18 cellular contexts compared by ENCODE assay signal in genomic region chr16:4239020-4239419, GRCh38. TPM values are rescaled to one million over a fixed set of nuclear protein-coding genes. Genes with fewer than 3 reads are reported as not detected.
DNase-seq lines count a peak whose midpoint lies in the region; ATAC-seq, FAIRE-seq and TF ChIP-seq lines count a peak whose summit lies in the region.
"Had no signal": no experiment of that assay in that cellular context is flagged by ENCODE, and none has a peak within 500 bp of the region (broad histone marks: within the 10 kb centered on the region; RNA-seq: fewer than 3 reads in every experiment).

No MANE protein-coding gene starts in this region.

- peak overlapping the region; percentile 47 for H3K4me2 ChIP-seq in endothelial cell of umbilical vein (ENCODE audit: insufficient read depth, low read length)

- peak overlapping the region; percentile 87 for H2AFZ ChIP-seq in endothelial cell of umbilical vein (ENCODE audit: low read depth, low read length)

- H3K4me1 Mint-ChIP-seq in activated CD4-positive, alpha-beta T cell treated with anti-CD3 and anti-CD28 coated beads for 36 hours: no peaks in the 10 kb centered on the region
- H3K4me1 Mint-ChIP-seq: activated naive CD4-positive, alpha-beta T cell treated with anti-CD3 and anti-CD28 coated beads, Interleukin-2, amount 10 ng/mL, durations not matched to agents 7 days and 5 days; T-cell had no signal

- TF ChIP-seq CTCF in endothelial cell of umbilical vein (IDR thresholded peaks at IDR 0.05; ENCODE audit: extremely low read depth in 1 of 2, insufficient read depth in 1 of 2, low read depth in 1 of 2, low read length in 2 of 2): no peak
- TF ChIP-seq CTCF in lower lobe of right lung (IDR thresholded peaks at IDR 0.05): no peak

- no TSS peak for BruUV-seq in endothelial cell of umbilical vein (replicated peaks; lab: Mats Ljungman, UMichigan)

- H3K4me3 ChIP-seq in endothelial cell of umbilical vein (replicated peaks in 1 of 3; ENCODE audit: insufficient read depth in 1 of 3, low read depth in 1 of 3, low read length in 3 of 3) (peak overlapping the region in 2 of 3 experiments; percentile 16 to 17), lower lobe of right lung (peak overlapping the region; percentile 41), subcutaneous abdominal adipose tissue (ENCODE audit: low read depth in 1 of 5, low read length in 5 of 5) (peak overlapping the region in 4 of 5 donors; percentile 1 to 65 (median 56))

- H3K9ac ChIP-seq in endothelial cell of umbilical vein (replicated peaks; ENCODE audit: extremely low read depth, insufficient read depth, low read length) (no peak overlapping the region), subcutaneous abdominal adipose tissue (ENCODE audit: low read length in 5 of 5) (peak overlapping the region in 2 of 5 donors; percentile 48 to 49)

- no peak overlapping the region for H3K4me3 Mint-ChIP-seq in activated CD4-positive, alpha-beta T cell treated with anti-CD3 and anti-CD28 coated beads for 36 hours
- H3K4me3 Mint-ChIP-seq: activated CD8-positive, alpha-beta T cell treated with anti-CD3 and anti-CD28 coated beads, Interleukin-2, amount 10 ng/mL, durations not matched to agents 7 days and 5 days; activated naive CD4-positive, alpha-beta T cell treated with anti-CD3 and anti-CD28 coated beads, Interleukin-2, amount 10 ng/mL, durations not matched to agents 7 days and 5 days; activated T-cell treated with anti-CD3 and anti-CD28 coated beads, Interleukin-2, amount 50 U/mL, for 4 hours; naive thymus-derived CD4-positive, alpha-beta T cell; T-cell; WTC11 had no signal

- DNase-seq in KBM-7 (peak; percentile 25), endothelial cell of umbilical vein (ENCODE audit: low read depth, low spot score) (peak; percentile 37), lower lobe of right lung (no peak), T-helper 2 cell (no peak), posterior cingulate gyrus (no peak)
- DNase-seq in activated CD4-positive, alpha-beta T cell treated with anti-CD3 and anti-CD28 coated beads for 36 hours: no peak
- DNase-seq: activated CD8-positive, alpha-beta T cell treated with anti-CD3 and anti-CD28 coated beads, Interleukin-2, amount 10 ng/mL, durations not matched to agents 7 days and 5 days; activated naive CD4-positive, alpha-beta T cell treated with anti-CD3 and anti-CD28 coated beads, Interleukin-2, amount 10 ng/mL, durations not matched to agents 7 days and 5 days; activated T-cell treated with anti-CD3 and anti-CD28 coated beads, Interleukin-2, amount 50 U/mL, for 4 hours; aorta; mesenchymal stem cell; naive thymus-derived CD4-positive, alpha-beta T cell; NCI-H2029; NCI-H510A; stimulated activated CD8-positive, alpha-beta memory T cell treated with anti-CD3 and anti-CD28 coated beads, Interleukin-4, amount 100 ng/mL, for 48 hours; T-cell had no signal

- TF ChIP-seq POLR2A in endothelial cell of umbilical vein (IDR thresholded peaks at IDR 0.05; ENCODE audit: low read depth, low read length): no peak

- POLR2A ChIA-PET in endothelial cell of umbilical vein (lab: Charles Lee): no interaction called here
- POLR2A ChIA-PET in activated CD4-positive, alpha-beta T cell treated with anti-CD3 and anti-CD28 coated beads for 36 hours (lab: Charles Lee): no interaction called here

- no peaks in the 10 kb centered on the region for H3K79me2 ChIP-seq in endothelial cell of umbilical vein (ENCODE audit: control insufficient read depth, insufficient read depth, low read length)

- H3K4me1 ChIP-seq in endothelial cell of umbilical vein (ENCODE audit: control insufficient read depth, extremely low read depth, insufficient read depth, low read length) (peaks cover 7% of the 10 kb centered on the region), lower lobe of right lung (no peaks in the 10 kb centered on the region), subcutaneous abdominal adipose tissue (ENCODE audit: control insufficient read depth in 5 of 5, insufficient read depth in 5 of 5, low read length in 5 of 5) (peaks cover 0 to 12% (median 0%) of the 10 kb centered on the region in 5 donors)

- H3K36me3 Mint-ChIP-seq in activated CD4-positive, alpha-beta T cell treated with anti-CD3 and anti-CD28 coated beads for 36 hours (ENCODE audit: low read depth): no peaks in the 10 kb centered on the region
- H3K36me3 Mint-ChIP-seq: activated naive CD4-positive, alpha-beta T cell treated with anti-CD3 and anti-CD28 coated beads, Interleukin-2, amount 10 ng/mL, durations not matched to agents 7 days and 5 days; T-cell had no signal

- H3K27me3 ChIP-seq in endothelial cell of umbilical vein (ENCODE audit: control insufficient read depth in 2 of 2, insufficient read depth in 2 of 2, low read length in 2 of 2) (no peaks in the 10 kb centered on the region), lower lobe of right lung (ENCODE audit: low read depth) (peaks cover 8% of the 10 kb centered on the region), subcutaneous abdominal adipose tissue (ENCODE audit: control insufficient read depth in 5 of 5, insufficient read depth in 4 of 5, low read length in 5 of 5) (peaks cover 8 to 12% (median 10%) of the 10 kb centered on the region in 5 donors)

- no peak for ATAC-seq in lower lobe of right lung
- ATAC-seq in activated CD4-positive, alpha-beta T cell treated with anti-CD3 and anti-CD28 coated beads for 36 hours: no peak
- ATAC-seq: activated CD8-positive, alpha-beta T cell treated with anti-CD3 and anti-CD28 coated beads, Interleukin-2, amount 10 ng/mL, durations not matched to agents 7 days and 5 days; activated T-cell treated with anti-CD3 and anti-CD28 coated beads, Interleukin-2, amount 50 U/mL, for 4 hours; naive thymus-derived CD4-positive, alpha-beta T cell; T-cell; WTC11 had no signal

- CTCF ChIA-PET in endothelial cell of umbilical vein (lab: Charles Lee): interaction anchor here (1.0 to 2.3 kb wide), 5 partner anchors 10 to 256 kb away, joined by 3 to 14 read pairs (median 7); no protein-coding TSS in a partner anchor
- CTCF ChIA-PET in activated CD4-positive, alpha-beta T cell treated with anti-CD3 and anti-CD28 coated beads for 36 hours (lab: Charles Lee): interaction anchor here (0.5 to 2.0 kb wide), 2 partner anchors 14 to 18 kb away, joined by 4 to 5 read pairs; no protein-coding TSS in a partner anchor

- in situ Hi-C loops in KBM-7 (cut with MboI; ENCODE audit: low pct_unique_long_range_greater_than_20kb, low sequenced_read_pairs): no loop called here

- no peak overlapping the region for H3K27ac ChIP-seq in endothelial cell of umbilical vein (ENCODE audit: insufficient read depth, low read depth, low read length)
- H3K27ac ChIP-seq in lower lobe of right lung: no peak overlapping the region
- H3K27ac ChIP-seq in subcutaneous abdominal adipose tissue (ENCODE audit: low read depth, low read length): no peak overlapping the region

- no peaks in the 10 kb centered on the region for H4K20me1 ChIP-seq in endothelial cell of umbilical vein (replicated peaks; ENCODE audit: control insufficient read depth, extremely low read depth, insufficient read depth, low read length)

- H3K36me3 ChIP-seq in endothelial cell of umbilical vein (ENCODE audit: control insufficient read depth in 2 of 2, extremely low read depth in 1 of 2, insufficient read depth in 2 of 2, low read length in 2 of 2): no peaks in the 10 kb centered on the region
- no peaks in the 10 kb centered on the region for H3K36me3 ChIP-seq in lower lobe of right lung
- no peaks in the 10 kb centered on the region for H3K36me3 ChIP-seq in subcutaneous abdominal adipose tissue (ENCODE audit: control insufficient read depth in 5 of 5, insufficient read depth in 5 of 5, low read length in 5 of 5)

- H3K9me3 ChIP-seq in endothelial cell of umbilical vein (replicated peaks; ENCODE audit: control insufficient read depth, insufficient read depth, low read length) (no peaks in the 10 kb centered on the region), lower lobe of right lung (no peaks in the 10 kb centered on the region), subcutaneous abdominal adipose tissue (ENCODE audit: control insufficient read depth in 5 of 5, low read length in 5 of 5) (no peaks in the 10 kb centered on the region)

- no peaks in the 10 kb centered on the region for H3K9me3 Mint-ChIP-seq in activated CD4-positive, alpha-beta T cell treated with anti-CD3 and anti-CD28 coated beads for 36 hours (ENCODE audit: low read depth)
- H3K9me3 Mint-ChIP-seq: activated naive CD4-positive, alpha-beta T cell treated with anti-CD3 and anti-CD28 coated beads, Interleukin-2, amount 10 ng/mL, durations not matched to agents 7 days and 5 days; activated T-cell treated with anti-CD3 and anti-CD28 coated beads, Interleukin-2, amount 50 U/mL, for 4 hours; T-cell had no signal

- H3K27me3 Mint-ChIP-seq in activated CD4-positive, alpha-beta T cell treated with anti-CD3 and anti-CD28 coated beads for 36 hours: peaks cover 2% of the 10 kb centered on the region

- FAIRE-seq in endothelial cell of umbilical vein (lab: Jason Lieb, UNC): peak; percentile 55

- no peaks in the 10 kb centered on the region for H3K9me1 ChIP-seq in endothelial cell of umbilical vein (replicated peaks; ENCODE audit: control insufficient read depth, extremely low read depth, insufficient read depth, low read length)

- intact Hi-C loops in endothelial cell of umbilical vein (cut with micrococcal nuclease): no loop called here
- intact Hi-C loops in lower lobe of right lung (cut with DNase I): no loop called here
- intact Hi-C loops in activated CD4-positive, alpha-beta T cell treated with anti-CD3 and anti-CD28 coated beads for 36 hours (cut with DNase I, micrococcal nuclease): no loop called here
- intact Hi-C loops in posterior cingulate gyrus (cut with DNase I): no loop called here

- dilution Hi-C loops in endothelial cell of umbilical vein (cut with MboI; ENCODE audit: extremely low pct_ligation_motif_present, low sequenced_read_pairs): no loop called here

- H3K27ac Mint-ChIP-seq in activated CD4-positive, alpha-beta T cell treated with anti-CD3 and anti-CD28 coated beads for 36 hours: no peak overlapping the region
- H3K27ac Mint-ChIP-seq: activated CD8-positive, alpha-beta T cell treated with anti-CD3 and anti-CD28 coated beads, Interleukin-2, amount 10 ng/mL, durations not matched to agents 7 days and 5 days; activated naive CD4-positive, alpha-beta T cell treated with anti-CD3 and anti-CD28 coated beads, Interleukin-2, amount 10 ng/mL, durations not matched to agents 7 days and 5 days; naive thymus-derived CD4-positive, alpha-beta T cell; T-cell; WTC11 had no signal

RNA-seq across cellular contexts. Expression of gene SRL, which starts 2.9 kb away (rescaled TPM):
- 0.14 and 0.29 TPM in 2 replicates for total RNA-seq in endothelial cell of umbilical vein
- 0.21 and 0.27 TPM in 2 replicates for polyA plus RNA-seq in endothelial cell of umbilical vein
- polyA plus RNA-seq in endothelial cell of umbilical vein (2011; cell fraction: cytosol; rRNA removed): 0.20 and 0.22 TPM in 2 replicates
- polyA plus RNA-seq in endothelial cell of umbilical vein (2011; cell fraction: nucleus; rRNA removed): 0.14 and 0.17 TPM in 2 replicates
- polyA plus RNA-seq in endothelial cell of umbilical vein (2012): 0.12 and 0.15 TPM in 2 replicates
- polyA minus RNA-seq in endothelial cell of umbilical vein: 0.10 and 0.49 TPM in 2 replicates
- not detected for polyA minus RNA-seq in endothelial cell of umbilical vein (2011; cell fraction: cytosol; rRNA and poly(A)+ RNA removed)
- polyA minus RNA-seq in endothelial cell of umbilical vein (2011; cell fraction: nucleus; rRNA and poly(A)+ RNA removed): 0.10 and 0.19 TPM in 2 replicates
- total RNA-seq in lower lobe of right lung: 1.4 TPM
- total RNA-seq in activated CD4-positive, alpha-beta T cell treated with anti-CD3 and anti-CD28 coated beads for 36 hours: not detected
- total RNA-seq: activated CD8-positive, alpha-beta T cell treated with anti-CD3 and anti-CD28 coated beads, Interleukin-2, amount 10 ng/mL, durations not matched to agents 7 days and 5 days; naive thymus-derived CD4-positive, alpha-beta T cell had no signal
- polyA plus RNA-seq: naive thymus-derived CD4-positive, alpha-beta T cell had no signal

RNA-seq across cellular contexts. Expression of gene TFAP4, which starts 33.8 kb away (rescaled TPM):
- total RNA-seq in endothelial cell of umbilical vein: 11.1 and 12.4 TPM in 2 replicates
- 3.0 and 3.4 TPM in 2 replicates for polyA plus RNA-seq in endothelial cell of umbilical vein
- 3.9 and 5.0 TPM in 2 replicates for polyA plus RNA-seq in endothelial cell of umbilical vein (2011; cell fraction: cytosol; rRNA removed)
- 6.1 TPM in 2 replicates for polyA plus RNA-seq in endothelial cell of umbilical vein (2011; cell fraction: nucleus; rRNA removed)
- 3.6 and 5.8 TPM in 2 replicates for polyA plus RNA-seq in endothelial cell of umbilical vein (2012)
- 5.3 and 12.7 TPM in 2 replicates for polyA minus RNA-seq in endothelial cell of umbilical vein
- polyA minus RNA-seq in endothelial cell of umbilical vein (2011; cell fraction: cytosol; rRNA and poly(A)+ RNA removed): 46.0 TPM
- polyA minus RNA-seq in endothelial cell of umbilical vein (2011; cell fraction: nucleus; rRNA and poly(A)+ RNA removed): 2.6 and 3.7 TPM in 2 replicates
- 12.9 TPM for total RNA-seq in lower lobe of right lung
- total RNA-seq in activated CD4-positive, alpha-beta T cell treated with anti-CD3 and anti-CD28 coated beads for 36 hours: 10 to 100 TPM; 31.0 to 42.4 TPM

Comparison
In these comparisons a context has a peak if more than half of its experiments do, and no peak if none do; other contexts are left out.
1. DNase-seq: peak in KBM-7 (single experiment) and endothelial cell of umbilical vein (single experiment); none in lower lobe of right lung (single experiment), activated CD4-positive, alpha-beta T cell treated with anti-CD3 and anti-CD28 coated beads for 36 hours (single experiment), T-helper 2 cell (0 of 5) and posterior cingulate gyrus (0 of 10).
2. Peak in every context shown above with its lines, with median percentiles within 50 percentile points of each other: H3K4me3 ChIP-seq.